33 cellular contexts compared by ENCODE assay signal in genomic region chr16:27190316-27190871, GRCh38.
"Had no signal": no experiment of that assay in that cellular context is flagged by ENCODE, and none has a peak within 500 bp of the region (broad histone marks: within the 10 kb centered on the region; RNA-seq: fewer than 3 reads in every experiment).

No MANE protein-coding gene starts in this region.

- H3K36me3 ChIP-seq: ascending aorta, breast epithelium, cardiac muscle cell, colonic mucosa, esophagus squamous epithelium, gastroesophageal sphincter, WERI-Rb-1 had no signal

- H3K27ac ChIP-seq: ascending aorta, breast epithelium, cardiac muscle cell, colonic mucosa, epithelial cell of prostate, esophagus squamous epithelium, gastroesophageal sphincter, WERI-Rb-1 had no signal

- H3K4me1 ChIP-seq: ascending aorta, breast epithelium, colonic mucosa, esophagus squamous epithelium, gastroesophageal sphincter had no signal

- H3K27me3 ChIP-seq: ascending aorta, cardiac muscle cell, colonic mucosa had no signal

- H3K36me3 Mint-ChIP-seq: brain had no signal

- ATAC-seq: activated CD4-positive, CD25-positive, alpha-beta regulatory T cell treated with anti-CD3 and anti-CD28 coated beads, Interleukin-2, amount 50 U/mL, for 24 hours; activated naive CD4-positive, alpha-beta T cell treated with anti-CD3 and anti-CD28 coated beads, Interleukin-2, amount 50 U/mL, for 72 hours; activated T-cell treated with anti-CD3 and anti-CD28 coated beads, Interleukin-2, amount 50 U/mL, for 72 hours; gastroesophageal sphincter; T-helper 17 cell had no signal

- H3K4me3 ChIP-seq: ascending aorta, breast epithelium, cardiac muscle cell, colonic mucosa, esophagus squamous epithelium, gastroesophageal sphincter had no signal

- H3K4me3 Mint-ChIP-seq: activated B cell treated with CpG ODN at 0.5 μM for 24 hours; activated CD4-positive, alpha-beta memory T cell treated with anti-CD3 and anti-CD28 coated beads, Interleukin-2, amount 10 ng/mL, durations not matched to agents 7 days and 5 days; activated naive CD4-positive, alpha-beta T cell treated with anti-CD3 and anti-CD28 coated beads, Interleukin-2, amount 10 ng/mL, durations not matched to agents 7 days and 5 days; activated naive CD8-positive, alpha-beta T cell treated with anti-CD3 and anti-CD28 coated beads, Interleukin-2, amount 10 ng/mL, durations not matched to agents 7 days and 5 days; activated T-cell treated with anti-CD3 and anti-CD28 coated beads, Interleukin-2, amount 50 U/mL, for 24 hours; activated T-cell treated with anti-CD3 and anti-CD28 coated beads, Interleukin-2, amount 50 U/mL, for 72 hours; brain; T-helper 17 cell; T-helper 2 cell treated with Interferon-gamma antibody and Interleukin-4, amounts not matched to agents 5 μg/mL and 100 μg/mL, for 36 hours had no signal

- DNase-seq: activated B cell treated with CpG ODN at 0.5 μM for 24 hours; activated CD4-positive, alpha-beta memory T cell treated with anti-CD3 and anti-CD28 coated beads, Interleukin-2, amount 10 ng/mL, durations not matched to agents 7 days and 5 days; activated CD4-positive, alpha-beta T cell treated with anti-CD3 and anti-CD28 coated beads for 48 hours; activated CD4-positive, alpha-beta T cell treated with anti-CD3 and anti-CD28 coated beads, Interleukin-2, amount 50 U/mL, for 4 hours; activated CD8-positive, alpha-beta memory T cell treated with anti-CD3 and anti-CD28 coated beads, Interleukin-2, amount 50 U/mL, for 48 hours; activated gamma-delta T cell; activated naive CD4-positive, alpha-beta T cell; activated naive CD4-positive, alpha-beta T cell treated with anti-CD3 and anti-CD28 coated beads, Interleukin-2, amount 10 ng/mL, durations not matched to agents 7 days and 5 days; activated naive CD8-positive, alpha-beta T cell treated with anti-CD3 and anti-CD28 coated beads, Interleukin-2, amount 10 ng/mL, durations not matched to agents 7 days and 5 days; activated T-cell treated with anti-CD3 and anti-CD28 coated beads for 4 hours; activated T-cell treated with anti-CD3 and anti-CD28 coated beads, Interleukin-2, amount 50 U/mL, for 24 hours; activated T-cell treated with anti-CD3 and anti-CD28 coated beads, Interleukin-2, amount 50 U/mL, for 72 hours; central memory CD4-positive, alpha-beta T cell; cerebellar nuclear complex; colonic mucosa; effector CD8-positive, alpha-beta T cell; esophagus squamous epithelium; foreskin melanocyte; T-helper 1 cell; T-helper 17 cell; T1000 had no signal

- H3K27me3 Mint-ChIP-seq: activated B cell treated with CpG ODN at 0.5 μM for 24 hours; activated naive CD8-positive, alpha-beta T cell treated with anti-CD3 and anti-CD28 coated beads, Interleukin-2, amount 10 ng/mL, durations not matched to agents 7 days and 5 days; activated T-cell treated with anti-CD3 and anti-CD28 coated beads, Interleukin-2, amount 50 U/mL, for 24 hours; T-helper 17 cell had no signal

- H3K27ac Mint-ChIP-seq: activated B cell treated with CpG ODN at 0.5 μM for 24 hours; activated CD4-positive, alpha-beta memory T cell treated with anti-CD3 and anti-CD28 coated beads, Interleukin-2, amount 10 ng/mL, durations not matched to agents 7 days and 5 days; activated naive CD4-positive, alpha-beta T cell treated with anti-CD3 and anti-CD28 coated beads, Interleukin-2, amount 10 ng/mL, durations not matched to agents 7 days and 5 days; activated naive CD4-positive, alpha-beta T cell treated with anti-CD3 and anti-CD28 coated beads, Interleukin-2, amount 50 U/mL, for 72 hours; activated naive CD8-positive, alpha-beta T cell treated with anti-CD3 and anti-CD28 coated beads, Interleukin-2, amount 10 ng/mL, durations not matched to agents 7 days and 5 days; activated T-cell treated with anti-CD3 and anti-CD28 coated beads, Interleukin-2, amount 50 U/mL, for 24 hours; activated T-cell treated with anti-CD3 and anti-CD28 coated beads, Interleukin-2, amount 50 U/mL, for 72 hours; brain; T-helper 17 cell; T-helper 2 cell treated with Interferon-gamma antibody and Interleukin-4, amounts not matched to agents 5 μg/mL and 100 μg/mL, for 36 hours had no signal

- H3K9me3 Mint-ChIP-seq: activated naive CD8-positive, alpha-beta T cell treated with anti-CD3 and anti-CD28 coated beads, Interleukin-2, amount 10 ng/mL, durations not matched to agents 7 days and 5 days had no signal

- H3K9me3 ChIP-seq: ascending aorta, breast epithelium, colonic mucosa, esophagus squamous epithelium, gastroesophageal sphincter had no signal

- FAIRE-seq: endometrium, endothelial cell of umbilical vein had no signal
